Comparison of ENCODE assay signal across 8 cellular contexts in the genomic region with DNA sequence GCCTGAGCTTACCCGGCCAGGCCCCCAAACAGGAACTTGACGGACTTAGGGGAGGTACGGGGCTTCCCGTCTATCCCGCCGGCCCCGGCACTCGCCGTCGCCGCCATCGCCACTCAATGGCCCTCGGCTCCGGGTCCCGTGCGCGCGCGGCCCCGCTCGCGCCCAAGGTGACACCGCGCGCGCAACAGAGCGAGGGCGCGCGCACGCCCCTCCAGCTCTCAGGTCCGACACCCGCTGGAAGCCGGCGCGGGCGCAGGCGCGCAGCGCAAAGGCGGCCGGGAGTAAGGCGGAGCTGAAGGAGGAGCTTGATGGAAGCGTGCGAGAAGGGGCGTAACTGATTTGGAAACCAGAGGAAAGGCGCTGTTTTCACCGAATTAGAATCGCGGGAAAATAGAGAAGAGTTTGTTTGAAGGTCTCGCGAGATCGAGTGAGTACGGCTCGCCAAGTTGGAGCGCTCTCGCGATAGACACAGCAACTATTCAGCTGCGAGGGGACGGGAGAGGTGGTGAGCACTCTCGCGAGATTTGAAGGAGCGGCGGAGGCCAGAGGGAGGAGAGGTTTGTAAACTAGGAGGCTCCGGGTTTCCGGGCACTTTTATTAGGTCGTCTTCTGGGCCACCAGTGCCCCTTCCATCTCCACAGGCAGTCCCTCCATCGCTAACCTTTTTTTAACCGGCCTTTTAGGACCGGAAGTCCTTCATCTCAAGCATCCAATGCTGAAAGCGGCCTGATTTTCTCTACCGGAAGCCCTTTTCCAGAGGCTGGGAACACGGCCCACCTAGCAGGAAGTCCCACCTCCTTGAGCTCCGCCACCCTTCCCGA. TPM values are rescaled to one million over a fixed set of nuclear protein-coding genes. Genes with fewer than 3 reads are reported as not detected.
DNase-seq lines count a peak whose midpoint lies in the region; ATAC-seq and TF ChIP-seq lines count a peak whose summit lies in the region.

RNF167 (plus strand) TSS at position 465 of the 821 bp plus-strand sequence. CDS start 642 bp downstream, outside the sequence.
SLC25A11 (minus strand) TSS at position 243 of the 821 bp plus-strand sequence; CDS start at position 107, 136 bp downstream.

- peak in 1 of 2 donors; percentile 86 for TF ChIP-seq POLR2A in heart left ventricle (IDR thresholded peaks at IDR 0.05)

- H3K4me3 ChIP-seq in heart left ventricle, result peak within 1 kb of the TSS; percentile 76 to 98 (median 88)

- H3K27me3 Mint-ChIP-seq in type B pancreatic cell, result no peaks in the 10 kb centered on the region

- H3K36me3 ChIP-seq in heart left ventricle, result peaks cover 0 to 69% (median 54%) of the 10 kb centered on the region in 9 donors

- intact Hi-C loops in T-helper 1 cell treated with Interleukin-12 subunit alpha and Interleukin-12 subunit beta and Interleukin-4 antibody, amounts not matched to agents 30 ng/mL and 1 ng/mL, for 36 hours (cut with micrococcal nuclease), result loop anchor here (1.0 to 5.0 kb wide), 12 partner anchors 8 to 678 kb away; partner anchors contain the start of genes ANKFY1, ARRB2, CAMTA2 and DERL2
- intact Hi-C loops in heart left ventricle (cut with DNase I), result loop anchor here in 8 of 10 donors (1.0 to 10.0 kb wide), 9 partner anchors 8 to 57 kb away; partner anchors contain the start of genes INCA1 (in 5 of the 8), KIF1C (in 5 of the 8), CAMTA2 (in 3 of the 8) and PFN1 (in 2 of the 8)

- H3K9me3 ChIP-seq in heart left ventricle, result no peaks in the 10 kb centered on the region

- no peaks in the 10 kb centered on the region for H3K9me3 Mint-ChIP-seq in type B pancreatic cell

- H3K4me1 ChIP-seq in heart left ventricle, result peaks cover 11 to 57% (median 33%) of the 10 kb centered on the region in 12 donors

- no peak for TF ChIP-seq CTCF in GM13976 (IDR thresholded peaks at IDR 0.05; ENCODE audit: borderline replicate concordance, control extremely low read depth, extremely low read depth, insufficient read depth, missing control alignments)
- TF ChIP-seq CTCF in heart left ventricle (IDR thresholded peaks at IDR 0.05), result peak in 2 of 12 donors; percentile 6 to 10
- no peak for TF ChIP-seq CTCF in type B pancreatic cell (conservative IDR thresholded peaks at IDR 0.05)

- peak within 1 kb of the TSS; percentile 99 for H3K27ac Mint-ChIP-seq in type B pancreatic cell

- no peaks in the 10 kb centered on the region for H3K27me3 ChIP-seq in heart left ventricle

- peak within 1 kb of the TSS; percentile 98 for H3K4me3 Mint-ChIP-seq in type B pancreatic cell

- WGBS in heart left ventricle, 4 donors, result 0% methylated on average over 51 to 75 of the region's 75 CpGs

- H3K36me3 Mint-ChIP-seq in type B pancreatic cell, result peaks cover 9% of the 10 kb centered on the region

- in situ Hi-C loops in GM13976 (cut with MboI; ENCODE audit: low sequenced_read_pairs, unreplicated experiment), result no loop called here

- H3K27ac ChIP-seq in heart left ventricle, result peak within 1 kb of the TSS; percentile 91 to 100 (median 97)

- ATAC-seq in HG02870 (IDR thresholded peaks at IDR 0.05; ENCODE audit: unreplicated experiment), result peak; percentile 65
- peak; percentile 91 to 95 (median 94) for ATAC-seq in heart left ventricle

- DNase-seq in GM13976 (ENCODE audit: low spot score), result peak; percentile 98
- peak; percentile 96 for DNase-seq in NCI-H146 treated with DMSO at 0.1 percent for 48 hours (lab: John Stamatoyannopoulos, UW; ENCODE audit: unreplicated experiment)
- peak; percentile 99 for DNase-seq in amniotic epithelial cell (ENCODE audit: low read depth)
- DNase-seq in heart left ventricle, result peak; percentile 94 to 97 (median 95)
- peak; percentile 100 for DNase-seq in pons (ENCODE audit: low spot score)
- peak; percentile 95 for DNase-seq in type B pancreatic cell (ENCODE audit: extremely low spot score, unreplicated experiment)

- peaks cover 30% of the 10 kb centered on the region for H3K4me1 Mint-ChIP-seq in type B pancreatic cell (ENCODE audit: unreplicated experiment)

RNA-seq across cellular contexts. Expression of gene RNF167, which starts in this region (rescaled TPM):
- total RNA-seq in T-helper 1 cell treated with Interleukin-12 subunit alpha and Interleukin-12 subunit beta and Interleukin-4 antibody, amounts not matched to agents 30 ng/mL and 1 ng/mL, for 36 hours, result 267 and 323 TPM in 2 replicates
- 100 to 1,000 TPM in 1 of 9 donors, 10 to 100 TPM in 8; 50.7 to 111 (median 79.6) TPM for total RNA-seq in heart left ventricle
- polyA plus RNA-seq in heart left ventricle, result 100 to 1,000 TPM; 134 to 152 TPM
- total RNA-seq in type B pancreatic cell (ENCODE audit: low replicate concordance), result 98.8 and 132 TPM in 2 replicates

RNA-seq across cellular contexts. Expression of gene SLC25A11, which starts in this region (rescaled TPM):
- total RNA-seq in T-helper 1 cell treated with Interleukin-12 subunit alpha and Interleukin-12 subunit beta and Interleukin-4 antibody, amounts not matched to agents 30 ng/mL and 1 ng/mL, for 36 hours, result 95.7 and 96.0 TPM in 2 replicates
- total RNA-seq in heart left ventricle, result 100 to 1,000 TPM; 146 to 282 (median 204) TPM
- 100 to 1,000 TPM; 136 to 168 TPM for polyA plus RNA-seq in heart left ventricle
- total RNA-seq in type B pancreatic cell (ENCODE audit: low replicate concordance), result 60.2 and 63.6 TPM in 2 replicates

Comparison
In these comparisons a context has a peak if more than half of its experiments do, and no peak if none do; other contexts are left out.
1. Peak in every context shown above with its lines: DNase-seq, ATAC-seq, H3K4me3 ChIP-seq and H3K27ac ChIP-seq.